ENCODE assay signal across 9 cellular contexts in the genomic region with DNA sequence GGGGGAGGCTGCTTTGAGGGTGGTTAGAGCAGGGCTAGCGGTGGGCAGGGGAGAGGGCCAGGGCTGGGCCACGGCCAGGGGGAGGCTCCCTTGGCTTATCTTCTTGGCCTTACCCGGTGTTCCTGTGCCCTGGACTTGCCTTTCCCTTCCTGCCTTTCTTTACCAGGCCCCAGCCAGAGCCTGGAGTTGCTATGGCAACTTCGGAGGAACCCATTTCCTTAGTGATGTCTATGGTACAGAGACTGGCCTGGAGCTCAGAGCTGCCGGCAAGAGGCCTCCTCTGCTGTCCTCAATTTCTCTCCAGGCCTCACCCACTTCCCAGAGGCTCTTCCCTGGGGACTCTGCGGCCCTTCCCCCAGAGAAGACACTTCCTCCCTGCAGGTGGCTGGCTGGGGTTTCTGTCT. TPM values are rescaled to one million over a fixed set of nuclear protein-coding genes. Genes with fewer than 3 reads are reported as not detected.
DNase-seq lines count a peak whose midpoint lies in the region; ATAC-seq, FAIRE-seq and TF ChIP-seq lines count a peak whose summit lies in the region.
"Had no signal": no experiment of that assay in that cellular context is flagged by ENCODE, and none has a peak within 500 bp of the region (broad histone marks: within the 10 kb centered on the region; RNA-seq: fewer than 3 reads in every experiment).

No MANE protein-coding gene starts in this region.

- peaks cover 0 to 61% (median 0%) of the 10 kb centered on the region in 4 donors for H3K27me3 ChIP-seq in esophagus muscularis mucosa

- H3K27ac ChIP-seq in esophagus muscularis mucosa (replicated peaks in 1 of 4), result peak overlapping the region; percentile 94 to 99 (median 96)

- intact Hi-C loops in esophagus muscularis mucosa (cut with DNase I), result loop anchor here (5.0 kb wide), 1 partner anchor 39 kb away; no protein-coding TSS in a partner anchor

- TF ChIP-seq EP300 in esophagus muscularis mucosa (IDR thresholded peaks at IDR 0.05), result no peak

- H3K36me3 ChIP-seq in esophagus muscularis mucosa, result peaks cover 0 to 9% (median 7%) of the 10 kb centered on the region in 4 donors

- TF ChIP-seq CTCF in esophagus muscularis mucosa (IDR thresholded peaks at IDR 0.05), result no peak
- no peak for TF ChIP-seq CTCF in omental fat pad (IDR thresholded peaks at IDR 0.05)

- H3K4me3 ChIP-seq in esophagus muscularis mucosa, result peak overlapping the region in 2 of 4 donors; percentile 78 to 85

- FAIRE-seq in GM12892 (lab: Jason Lieb, UNC), result no peak
- FAIRE-seq: HTR-8/SVneo had no signal

- no peaks in the 10 kb centered on the region for H3K9me3 ChIP-seq in esophagus muscularis mucosa

- ATAC-seq in omental fat pad (ENCODE audit: low FRiP score) (peak; percentile 17), GM21825 (IDR thresholded peaks at IDR 0.05; ENCODE audit: unreplicated experiment) (no peak), HG02885 (IDR thresholded peaks at IDR 0.05; ENCODE audit: poor library complexity, unreplicated experiment) (no peak)

- 34% methylated on average over 3 of the region's 6 CpGs for WGBS in esophagus muscularis mucosa

- peaks cover 33 to 100% (median 99%) of the 10 kb centered on the region in 4 donors for H3K4me1 ChIP-seq in esophagus muscularis mucosa

- DNase-seq in DMS53 (lab: John Stamatoyannopoulos, UW) (peak; percentile 84), NCI-H69 (lab: John Stamatoyannopoulos, UW) (peak; percentile 74), esophagus muscularis mucosa (ENCODE audit: extremely low spot score) (no peak), omental fat pad (ENCODE audit: low spot score) (no peak), GM12892 (ENCODE audit: insufficient read length) (no peak)
- DNase-seq in activated CD4-positive, CD25-positive, alpha-beta regulatory T cell (lab: John Stamatoyannopoulos, UW), result no peak

- TF ChIP-seq POLR2A in esophagus muscularis mucosa (IDR thresholded peaks at IDR 0.05; ENCODE audit: low read depth) (no peak), GM12892 (IDR thresholded peaks at IDR 0.05; ENCODE audit: low read depth, low read length) (no peak)

RNA-seq across cellular contexts. Expression of gene SPEG, which starts 11.5 kb away (rescaled TPM):
- 100 to 1,000 TPM; 115 to 251 (median 180) TPM for total RNA-seq in esophagus muscularis mucosa
- total RNA-seq in omental fat pad, result 10 to 100 TPM; 12.4 to 28.9 (median 17.7) TPM
- not detected for polyA plus RNA-seq in GM12892 (2012; ENCODE audit: missing spikeins)

RNA-seq across cellular contexts. Expression of gene DES, which starts 27.9 kb away (rescaled TPM):
- total RNA-seq in esophagus muscularis mucosa (over 10,000 TPM; 19,781 to 23,770 (median 22,752) TPM), omental fat pad (100 to 1,000 TPM in 3 of 4 donors, 10 to 100 TPM in 1; 39.4 to 292 (median 182) TPM)
- not detected for polyA plus RNA-seq in GM12892 (2012; ENCODE audit: missing spikeins)

RNA-seq across cellular contexts. Expression of gene GMPPA, which starts 52.6 kb away (rescaled TPM):
- 10 to 100 TPM; 16.2 to 32.6 (median 19.9) TPM for total RNA-seq in esophagus muscularis mucosa
- total RNA-seq in omental fat pad, result 10 to 100 TPM; 22.6 to 37.8 (median 29.4) TPM
- 26.6 TPM for polyA plus RNA-seq in GM12892 (2012; ENCODE audit: missing spikeins)

RNA-seq across cellular contexts. Expression of gene DNPEP, which starts 58.4 kb away (rescaled TPM):
- total RNA-seq in esophagus muscularis mucosa (100 to 1,000 TPM in 1 of 4 donors, 10 to 100 TPM in 3; 44.9 to 102 (median 61.6) TPM), omental fat pad (10 to 100 TPM; 58.4 to 97.4 (median 85.7) TPM)
- 67.0 TPM for polyA plus RNA-seq in GM12892 (2012; ENCODE audit: missing spikeins)

Comparison
In these comparisons a context has a peak if more than half of its experiments do, and no peak if none do; other contexts are left out.
1. DNase-seq: peak in DMS53 (single experiment) and NCI-H69 (single experiment); none in esophagus muscularis mucosa (single experiment), omental fat pad (single experiment), GM12892 (single experiment) and activated CD4-positive, CD25-positive, alpha-beta regulatory T cell (0 of 4).
2. RNA of gene DES, which starts 27.9 kb away (total RNA-seq): 19,781 to 23,770 TPM in esophagus muscularis mucosa; 39.4 to 292 TPM in omental fat pad; every median in the first group is over 10 times any median in the second.